6 cellular contexts compared by ENCODE assay signal in the genomic region with DNA sequence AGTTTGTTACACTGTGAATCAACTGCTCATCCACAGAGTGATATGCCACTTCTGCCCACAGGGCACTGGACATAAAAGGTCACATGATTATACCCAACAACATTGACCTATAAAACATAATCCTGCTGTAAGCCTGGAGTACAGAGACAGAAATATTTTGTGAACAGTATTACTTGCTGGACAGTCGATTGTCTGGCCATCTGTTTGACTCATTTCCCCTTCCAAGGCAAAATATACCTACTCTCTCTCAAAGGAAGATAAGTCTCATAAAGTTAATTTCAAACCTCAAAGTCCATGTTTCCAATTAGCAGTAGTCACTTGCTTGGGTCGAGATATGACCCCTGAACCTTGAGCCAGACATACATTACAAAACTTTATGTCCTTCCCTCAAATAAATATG. TPM values are rescaled to one million over a fixed set of nuclear protein-coding genes. Genes with fewer than 3 reads are reported as not detected.
"Had no signal": no experiment of that assay in that cellular context is flagged by ENCODE, and none has a peak within 500 bp of the region (broad histone marks: within the 10 kb centered on the region; RNA-seq: fewer than 3 reads in every experiment).

No MANE protein-coding gene starts in this region.

- H3K4me2 ChIP-seq: GM23338 had no signal

- H3K4me3 ChIP-seq: GM23338 had no signal

- H2AFZ ChIP-seq: GM23338 had no signal

- DNase-seq: H9, HCEC 1CT, KG1 had no signal

RNA-seq across cellular contexts. Expression of a gene that starts 39.4 kb away (rescaled TPM):
- total RNA-seq: GM23338, H1, H9, HT-29 had no signal
